Comparison of ENCODE assay signal across 19 cellular contexts in genomic region chr1:69952691-69953090, GRCh38.
"Had no signal": no experiment of that assay in that cellular context is flagged by ENCODE, and none has a peak within 500 bp of the region (broad histone marks: within the 10 kb centered on the region; RNA-seq: fewer than 3 reads in every experiment).

No MANE protein-coding gene starts in this region.

- H3K4me3 Mint-ChIP-seq: effector memory CD8-positive, alpha-beta T cell; immature natural killer cell; natural killer cell treated with Interleukin-12 subunit alpha and Interleukin-12 subunit beta and Interleukin-15 and Interleukin-18, amount 100 ng/mL, for 72 hours; neural crest cell; stimulated activated effector memory CD8-positive, alpha-beta T cell treated with anti-CD3 and anti-CD28 coated beads, Interleukin-12 subunit alpha, Interleukin-12 subunit beta, amount 100 ng/mL, for 72 hours had no signal

- H3K4me3 ChIP-seq: coronary artery, lower lobe of right lung, right lobe of liver, smooth muscle cell, stomach, thyroid gland had no signal

- H3K36me3 Mint-ChIP-seq: immature natural killer cell; stimulated activated effector memory CD8-positive, alpha-beta T cell treated with anti-CD3 and anti-CD28 coated beads, Interleukin-12 subunit alpha, Interleukin-12 subunit beta, amount 100 ng/mL, for 72 hours had no signal

- H3K27ac Mint-ChIP-seq: effector memory CD8-positive, alpha-beta T cell; immature natural killer cell; natural killer cell treated with Interleukin-12 subunit alpha and Interleukin-12 subunit beta and Interleukin-15 and Interleukin-18, amount 100 ng/mL, for 72 hours; progenitor cell of endocrine pancreas; stimulated activated effector memory CD8-positive, alpha-beta T cell treated with anti-CD3 and anti-CD28 coated beads, Interleukin-12 subunit alpha, Interleukin-12 subunit beta, amount 100 ng/mL, for 72 hours had no signal

- H2AFZ ChIP-seq: parathyroid adenoma had no signal

- ATAC-seq: effector memory CD8-positive, alpha-beta T cell; left ventricle myocardium superior; lower lobe of right lung; natural killer cell treated with Interleukin-12 subunit alpha and Interleukin-12 subunit beta and Interleukin-15 and Interleukin-18, amount 100 ng/mL, for 72 hours; right lobe of liver; stimulated activated effector memory CD8-positive, alpha-beta T cell treated with anti-CD3 and anti-CD28 coated beads, Interleukin-12 subunit alpha, Interleukin-12 subunit beta, amount 100 ng/mL, for 72 hours had no signal

- H3K9me3 ChIP-seq: lower lobe of right lung, right lobe of liver, stomach, thyroid gland had no signal

- H3K36me3 ChIP-seq: lower lobe of right lung, right lobe of liver, stomach, thyroid gland had no signal

- H3K27me3 ChIP-seq: right lobe of liver, stomach, thyroid gland had no signal

- H3K4me1 ChIP-seq: lower lobe of right lung, parathyroid adenoma, right lobe of liver, stomach, thyroid gland had no signal

- H3K9ac ChIP-seq: parathyroid adenoma had no signal

- DNase-seq: effector memory CD8-positive, alpha-beta T cell; hypothalamus; immature natural killer cell; left ventricle myocardium superior; lower lobe of right lung; right lobe of liver; stimulated activated CD4-positive, alpha-beta T cell treated with anti-CD3 and anti-CD28 coated beads, Interleukin-2, amount 100 ng/mL, for 24 hours; stimulated activated CD4-positive, alpha-beta T cell treated with anti-CD3 and anti-CD28 coated beads, Interleukin-4, amount 100 ng/mL, for 24 hours; stimulated activated naive CD4-positive, alpha-beta T cell treated with Interleukin-2 at 50 U/mL for 16 hours; stomach; thyroid gland; trophoblast cell had no signal

- H3K27me3 Mint-ChIP-seq: effector memory CD8-positive, alpha-beta T cell; natural killer cell treated with Interleukin-12 subunit alpha and Interleukin-12 subunit beta and Interleukin-15 and Interleukin-18, amount 100 ng/mL, for 72 hours; progenitor cell of endocrine pancreas had no signal

- H3K4me1 Mint-ChIP-seq: immature natural killer cell; neural crest cell; stimulated activated effector memory CD8-positive, alpha-beta T cell treated with anti-CD3 and anti-CD28 coated beads, Interleukin-12 subunit alpha, Interleukin-12 subunit beta, amount 100 ng/mL, for 72 hours had no signal

- H3K4me2 ChIP-seq: smooth muscle cell had no signal

- H3K9me3 Mint-ChIP-seq: neural crest cell had no signal

- H3K27ac ChIP-seq: coronary artery, lower lobe of right lung, parathyroid adenoma, right lobe of liver, stomach, thyroid gland had no signal

- H3K79me2 ChIP-seq: parathyroid adenoma had no signal
